In genomic region chr1:1157426-1157913, GRCh38 we compare ENCODE assay signal across 8 cellular contexts. TPM values are rescaled to one million over a fixed set of nuclear protein-coding genes. Genes with fewer than 3 reads are reported as not detected.
DNase-seq lines count a peak whose midpoint lies in the region; ATAC-seq and TF ChIP-seq lines count a peak whose summit lies in the region.

No MANE protein-coding gene starts in this region.

- H3K27me3 ChIP-seq in fibroblast of lung (ENCODE audit: control insufficient read depth, insufficient read depth, low read length), result no peaks in the 10 kb centered on the region
- H3K27me3 ChIP-seq in naive thymus-derived CD4-positive, alpha-beta T cell (ENCODE audit: control insufficient read depth in 2 of 2, insufficient read depth in 2 of 2, low read length in 2 of 2), result no peaks in the 10 kb centered on the region

- DNase-seq in Calu3 (peak; percentile 89), OCI-M1 (lab: John Stamatoyannopoulos, UW) (peak; percentile 76), fibroblast of lung (ENCODE audit: low read depth in 2 of 2) (peak; percentile 85 to 87)
- peak; percentile 35 to 42 for DNase-seq in activated T-helper 1 cell treated with anti-CD3 and anti-CD28 coated beads, Interleukin-2, amount 50 U/mL, for 16 hours (ENCODE audit: low read depth in 1 of 2, low spot score in 1 of 2)
- DNase-seq in naive thymus-derived CD4-positive, alpha-beta T cell, result peak; percentile 22 to 72 (median 42)

- no peaks in the 10 kb centered on the region for H3K4me1 Mint-ChIP-seq in Calu3 (ENCODE audit: low read depth, unreplicated experiment)
- peaks cover 0 to 12% (median 7%) of the 10 kb centered on the region in 7 donors for H3K4me1 Mint-ChIP-seq in naive thymus-derived CD4-positive, alpha-beta T cell
- H3K4me1 Mint-ChIP-seq in stimulated activated naive CD8-positive, alpha-beta T cell treated with anti-CD3 and anti-CD28 coated beads, Interleukin-15, Interleukin-2, amounts not matched to agents 100 ng/mL and 50 ng/mL, for 24 hours (ENCODE audit: low read depth), result peaks cover 6% of the 10 kb centered on the region

- H3K79me2 ChIP-seq in fibroblast of lung (ENCODE audit: control insufficient read depth, insufficient read depth, low read length), result no peaks in the 10 kb centered on the region

- BruUV-seq in Calu3 (replicated peaks; lab: Mats Ljungman, UMichigan), result no TSS peak

- CTCF ChIA-PET in Calu3 (lab: Charles Lee), result interaction anchor here (0.6 to 1.3 kb wide), 4 partner anchors 28 to 74 kb away, joined by 3 to 5 read pairs (median 4); no protein-coding TSS in a partner anchor
- CTCF ChIA-PET in naive thymus-derived CD4-positive, alpha-beta T cell (lab: Charles Lee), result interaction anchor here (0.6 kb wide), 1 partner anchor 35 kb away, joined by 3 read pairs; no protein-coding TSS in a partner anchor

- peaks cover 14% of the 10 kb centered on the region for H3K9me3 Mint-ChIP-seq in Calu3 (ENCODE audit: low read depth, unreplicated experiment)
- peaks cover 0 to 22% (median 12%) of the 10 kb centered on the region in 11 donors for H3K9me3 Mint-ChIP-seq in naive thymus-derived CD4-positive, alpha-beta T cell
- peaks cover 15% of the 10 kb centered on the region for H3K9me3 Mint-ChIP-seq in stimulated activated naive CD8-positive, alpha-beta T cell treated with anti-CD3 and anti-CD28 coated beads, Interleukin-15, Interleukin-2, amounts not matched to agents 100 ng/mL and 50 ng/mL, for 24 hours

- H3K27me3 Mint-ChIP-seq in Calu3 (ENCODE audit: unreplicated experiment), result no peaks in the 10 kb centered on the region
- H3K27me3 Mint-ChIP-seq in naive thymus-derived CD4-positive, alpha-beta T cell, result no peaks in the 10 kb centered on the region
- no peaks in the 10 kb centered on the region for H3K27me3 Mint-ChIP-seq in stimulated activated naive CD8-positive, alpha-beta T cell treated with anti-CD3 and anti-CD28 coated beads, Interleukin-15, Interleukin-2, amounts not matched to agents 100 ng/mL and 50 ng/mL, for 24 hours

- peaks cover 40% of the 10 kb centered on the region for H3K36me3 Mint-ChIP-seq in Calu3 (ENCODE audit: insufficient read depth, unreplicated experiment)
- H3K36me3 Mint-ChIP-seq in naive thymus-derived CD4-positive, alpha-beta T cell, result peaks cover 0 to 14% (median 0%) of the 10 kb centered on the region in 5 donors
- peaks cover 11% of the 10 kb centered on the region for H3K36me3 Mint-ChIP-seq in stimulated activated naive CD8-positive, alpha-beta T cell treated with anti-CD3 and anti-CD28 coated beads, Interleukin-15, Interleukin-2, amounts not matched to agents 100 ng/mL and 50 ng/mL, for 24 hours (ENCODE audit: low read depth)

- H3K4me3 Mint-ChIP-seq in Calu3 (ENCODE audit: low read depth, unreplicated experiment), result peak overlapping the region; percentile 64
- H3K4me3 Mint-ChIP-seq in naive thymus-derived CD4-positive, alpha-beta T cell, result peak overlapping the region; percentile 63 to 85 (median 76)
- H3K4me3 Mint-ChIP-seq in stimulated activated naive CD8-positive, alpha-beta T cell treated with anti-CD3 and anti-CD28 coated beads, Interleukin-15, Interleukin-2, amounts not matched to agents 100 ng/mL and 50 ng/mL, for 24 hours, result peak overlapping the region; percentile 68

- peak overlapping the region; percentile 12 for H2AFZ ChIP-seq in fibroblast of lung (ENCODE audit: low read length)

- H3K4me3 ChIP-seq in fibroblast of lung (replicated peaks in 1 of 4; ENCODE audit: control extremely low read depth in 1 of 4, insufficient read depth in 1 of 4, low read depth in 3 of 4, low read length in 4 of 4), result peak overlapping the region; percentile 39 to 65 (median 48)
- peak overlapping the region; percentile 81 for H3K4me3 ChIP-seq in naive thymus-derived CD4-positive, alpha-beta T cell (ENCODE audit: low read length)

- peaks cover 3% of the 10 kb centered on the region for H3K4me1 ChIP-seq in fibroblast of lung (ENCODE audit: control insufficient read depth, extremely low read depth, insufficient read depth, low read length)
- H3K4me1 ChIP-seq in naive thymus-derived CD4-positive, alpha-beta T cell (ENCODE audit: control insufficient read depth in 2 of 2, insufficient read depth in 2 of 2, low read length in 2 of 2), result peaks cover 4 to 5% of the 10 kb centered on the region in 2 donors

- POLR2A ChIA-PET in naive thymus-derived CD4-positive, alpha-beta T cell (lab: Charles Lee), result interaction anchor here (1.0 to 1.7 kb wide), 5 partner anchors 13 to 150 kb away, joined by 3 to 6 read pairs (median 4); partner anchors contain the start of gene ACAP3

- no peaks in the 10 kb centered on the region for H3K9me3 ChIP-seq in fibroblast of lung (ENCODE audit: control insufficient read depth, insufficient read depth, low read depth, low read length)
- H3K9me3 ChIP-seq in naive thymus-derived CD4-positive, alpha-beta T cell (ENCODE audit: control insufficient read depth in 2 of 3, low read length in 3 of 3), result peaks cover 0 to 21% (median 3%) of the 10 kb centered on the region in 3 experiments

- intact Hi-C loops in Calu3 (cut with micrococcal nuclease; ENCODE audit: unreplicated experiment), result no loop called here
- intact Hi-C loops in naive thymus-derived CD4-positive, alpha-beta T cell (cut with micrococcal nuclease), result loop anchor here (1.0 to 5.0 kb wide), 5 partner anchors 13 to 90 kb away; partner anchors contain the start of genes B3GALT6 (in 1 of the 2) and SDF4 (in 1 of the 2)

- peak overlapping the region; percentile 64 for H3K27ac ChIP-seq in fibroblast of lung (ENCODE audit: insufficient read depth, low read length)
- peak overlapping the region; percentile 91 for H3K27ac ChIP-seq in naive thymus-derived CD4-positive, alpha-beta T cell (ENCODE audit: low read depth, low read length)

- H3K9ac ChIP-seq in fibroblast of lung (ENCODE audit: insufficient read depth, low read length), result peak overlapping the region; percentile 71

- TF ChIP-seq CTCF in Calu3 (IDR thresholded peaks at IDR 0.05; ENCODE audit: unreplicated experiment), result no peak
- no peak for TF ChIP-seq CTCF in fibroblast of lung (conservative IDR thresholded peaks at IDR 0.05 in 1 of 2, IDR thresholded peaks at IDR 0.05 in 1 of 2; ENCODE audit: low read depth in 1 of 2, low read length in 2 of 2)

- peak overlapping the region; percentile 1 for H3K27ac Mint-ChIP-seq in Calu3 (ENCODE audit: unreplicated experiment)
- H3K27ac Mint-ChIP-seq in naive thymus-derived CD4-positive, alpha-beta T cell, result peak overlapping the region in 8 of 9 donors; percentile 47 to 83 (median 59)
- H3K27ac Mint-ChIP-seq in stimulated activated naive CD8-positive, alpha-beta T cell treated with anti-CD3 and anti-CD28 coated beads, Interleukin-15, Interleukin-2, amounts not matched to agents 100 ng/mL and 50 ng/mL, for 24 hours, result peak overlapping the region; percentile 52

- H3K36me3 ChIP-seq in fibroblast of lung (ENCODE audit: control insufficient read depth, insufficient read depth, low read length), result no peaks in the 10 kb centered on the region
- H3K36me3 ChIP-seq in naive thymus-derived CD4-positive, alpha-beta T cell (ENCODE audit: control insufficient read depth in 2 of 3, insufficient read depth in 3 of 3, low read length in 3 of 3), result no peaks in the 10 kb centered on the region

- H3K4me2 ChIP-seq in fibroblast of lung (ENCODE audit: extremely low read depth, insufficient read depth, low read length), result peak overlapping the region; percentile 72

- ATAC-seq in HG02623 (IDR thresholded peaks at IDR 0.05; ENCODE audit: unreplicated experiment) (peak; percentile 40), GM21526 (IDR thresholded peaks at IDR 0.05; ENCODE audit: low FRiP score, unreplicated experiment) (no peak)
- peak; percentile 73 for ATAC-seq in naive thymus-derived CD4-positive, alpha-beta T cell

- H4K20me1 ChIP-seq in fibroblast of lung (ENCODE audit: control insufficient read depth, extremely low read depth, insufficient read depth, low read length), result no peaks in the 10 kb centered on the region

RNA-seq across cellular contexts. Expression of gene TTLL10, which starts 16.2 kb away (rescaled TPM):
- total RNA-seq in Calu3 (2022) (2.4 and 3.5 TPM in 2 replicates), fibroblast of lung (under 0.01 TPM in 1 of 2 replicates, not detected in the other)
- polyA plus RNA-seq in fibroblast of lung, result not detected in 2 replicates
- not detected in 2 replicates for polyA plus RNA-seq in fibroblast of lung (2012)
- polyA minus RNA-seq in fibroblast of lung (ENCODE audit: low replicate concordance), result not detected in 2 replicates
- total RNA-seq in naive thymus-derived CD4-positive, alpha-beta T cell, result under 1 TPM in 2 of 5 experiments, not detected in 3; 0.58 to 0.80 TPM
- not detected for polyA plus RNA-seq in naive thymus-derived CD4-positive, alpha-beta T cell

RNA-seq across cellular contexts. Expression of gene C1orf159, which starts 41.6 kb away (rescaled TPM):
- total RNA-seq in Calu3 (2022) (32.4 and 34.7 TPM in 2 replicates), fibroblast of lung (3.1 and 3.3 TPM in 2 replicates)
- polyA plus RNA-seq in fibroblast of lung, result 2.6 and 3.4 TPM in 2 replicates
- 5.0 and 6.2 TPM in 2 replicates for polyA plus RNA-seq in fibroblast of lung (2012)
- 1.7 TPM in 2 replicates for polyA minus RNA-seq in fibroblast of lung (ENCODE audit: low replicate concordance)
- total RNA-seq in naive thymus-derived CD4-positive, alpha-beta T cell, result 10 to 100 TPM; 17.6 to 21.9 (median 19.6) TPM
- polyA plus RNA-seq in naive thymus-derived CD4-positive, alpha-beta T cell, result 10 to 100 TPM in 1 of 2 donors, 1 to 10 TPM in 1; 6.4 to 10.5 TPM

RNA-seq across cellular contexts. Expression of gene TNFRSF18, which starts 48.9 kb away (rescaled TPM):
- total RNA-seq in Calu3 (2022) (0.66 TPM in 1 of 2 replicates, not detected in the other), fibroblast of lung (0.77 and 1.3 TPM in 2 replicates)
- 0.10 TPM in 1 of 2 replicates, not detected in the other for polyA plus RNA-seq in fibroblast of lung
- polyA plus RNA-seq in fibroblast of lung (2012), result 0.10 and 0.41 TPM in 2 replicates
- not detected in 2 replicates for polyA minus RNA-seq in fibroblast of lung (ENCODE audit: low replicate concordance)
- total RNA-seq in naive thymus-derived CD4-positive, alpha-beta T cell, result 10 to 100 TPM in 2 of 5 experiments, 1 to 10 TPM in 1, not detected in 2; 2.6 to 81.7 (median 12.6) TPM
- polyA plus RNA-seq in naive thymus-derived CD4-positive, alpha-beta T cell, result under 1 TPM in 1 of 2 donors, not detected in 1; 0.32 TPM

RNA-seq across cellular contexts. Expression of gene TNFRSF4, which starts 56.5 kb away (rescaled TPM):
- total RNA-seq in Calu3 (2022), result not detected in 2 replicates
- total RNA-seq in fibroblast of lung, result under 0.01 and 0.17 TPM in 2 replicates
- polyA plus RNA-seq in fibroblast of lung, result 0.05 TPM in 1 of 2 replicates, not detected in the other
- 0.10 and 0.33 TPM in 2 replicates for polyA plus RNA-seq in fibroblast of lung (2012)
- not detected in 2 replicates for polyA minus RNA-seq in fibroblast of lung (ENCODE audit: low replicate concordance)
- total RNA-seq in naive thymus-derived CD4-positive, alpha-beta T cell, result 100 to 1,000 TPM in 1 of 5 experiments, 10 to 100 TPM in 1, 1 to 10 TPM in 2, under 1 TPM in 1; 0.49 to 192 (median 7.8) TPM
- polyA plus RNA-seq in naive thymus-derived CD4-positive, alpha-beta T cell, result 1 to 10 TPM; 1.4 to 1.5 TPM

Comparison
In these comparisons a context has a peak if more than half of its experiments do, and no peak if none do; other contexts are left out.
1. DNase-seq: peak in every context shown above with its lines; median percentile 89 in Calu3; 86 in fibroblast of lung; 76 in OCI-M1; 42 in naive thymus-derived CD4-positive, alpha-beta T cell; 38 in activated T-helper 1 cell treated with anti-CD3 and anti-CD28 coated beads, Interleukin-2, amount 50 U/mL, for 16 hours.
2. H3K27ac Mint-ChIP-seq: peak in every context shown above with its lines; median percentile 59 in naive thymus-derived CD4-positive, alpha-beta T cell; 52 in stimulated activated naive CD8-positive, alpha-beta T cell treated with anti-CD3 and anti-CD28 coated beads, Interleukin-15, Interleukin-2, amounts not matched to agents 100 ng/mL and 50 ng/mL, for 24 hours; 1 in Calu3.